Comparison of ENCODE assay signal across 1 cellular context in the genomic region with DNA sequence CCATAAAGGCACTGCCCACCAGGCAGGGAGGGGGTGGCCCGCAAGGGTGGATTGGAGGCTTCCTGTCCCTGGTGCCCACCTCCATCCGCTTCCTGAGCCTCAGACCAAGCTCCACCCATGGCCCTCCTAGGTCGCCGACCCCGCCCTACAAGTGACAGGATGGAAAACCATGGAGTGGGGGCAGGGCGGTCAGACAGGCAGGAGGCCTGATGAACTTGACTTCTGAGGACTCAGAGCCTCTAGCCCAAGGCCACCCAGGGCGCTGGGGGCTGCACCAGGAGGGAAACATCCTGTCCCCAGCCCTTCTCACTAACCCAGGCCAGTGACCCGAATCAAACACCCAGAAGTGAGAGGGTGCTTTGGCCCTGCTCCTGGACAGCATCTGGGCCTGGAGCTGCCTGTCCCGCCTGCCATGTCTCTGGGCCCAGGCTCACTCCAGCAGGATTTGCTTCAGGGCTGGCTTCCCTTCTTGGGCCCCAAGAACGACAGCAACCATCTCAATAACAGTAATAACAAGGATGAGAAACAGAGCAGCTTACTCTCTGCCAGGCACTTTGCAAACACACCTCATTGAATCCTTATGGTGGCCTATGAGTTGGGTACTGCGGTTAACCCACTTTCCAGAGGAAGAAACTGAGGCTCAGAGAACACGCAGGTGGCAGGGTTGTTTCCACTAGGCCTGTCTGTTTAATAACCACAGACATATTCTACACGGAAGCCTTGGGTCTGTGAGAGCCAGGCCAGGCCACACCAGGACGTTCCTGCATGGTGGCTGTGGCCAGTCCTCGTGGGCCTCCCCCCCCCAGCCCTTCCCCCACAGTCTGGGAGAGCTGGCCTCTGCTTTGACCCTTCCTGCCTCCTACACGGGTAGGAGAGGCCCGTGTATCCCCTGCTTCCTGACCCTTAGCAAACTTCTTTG.
TF ChIP-seq lines count a peak whose summit lies in the region.

No MANE protein-coding gene starts in this region.

TF ChIP-seq in HepG2, 621 proteins besides CTCF, POLR2A, EP300 and RAD21 (continued from another document and continues in another):
- TF ChIP-seq, protein P1, sequence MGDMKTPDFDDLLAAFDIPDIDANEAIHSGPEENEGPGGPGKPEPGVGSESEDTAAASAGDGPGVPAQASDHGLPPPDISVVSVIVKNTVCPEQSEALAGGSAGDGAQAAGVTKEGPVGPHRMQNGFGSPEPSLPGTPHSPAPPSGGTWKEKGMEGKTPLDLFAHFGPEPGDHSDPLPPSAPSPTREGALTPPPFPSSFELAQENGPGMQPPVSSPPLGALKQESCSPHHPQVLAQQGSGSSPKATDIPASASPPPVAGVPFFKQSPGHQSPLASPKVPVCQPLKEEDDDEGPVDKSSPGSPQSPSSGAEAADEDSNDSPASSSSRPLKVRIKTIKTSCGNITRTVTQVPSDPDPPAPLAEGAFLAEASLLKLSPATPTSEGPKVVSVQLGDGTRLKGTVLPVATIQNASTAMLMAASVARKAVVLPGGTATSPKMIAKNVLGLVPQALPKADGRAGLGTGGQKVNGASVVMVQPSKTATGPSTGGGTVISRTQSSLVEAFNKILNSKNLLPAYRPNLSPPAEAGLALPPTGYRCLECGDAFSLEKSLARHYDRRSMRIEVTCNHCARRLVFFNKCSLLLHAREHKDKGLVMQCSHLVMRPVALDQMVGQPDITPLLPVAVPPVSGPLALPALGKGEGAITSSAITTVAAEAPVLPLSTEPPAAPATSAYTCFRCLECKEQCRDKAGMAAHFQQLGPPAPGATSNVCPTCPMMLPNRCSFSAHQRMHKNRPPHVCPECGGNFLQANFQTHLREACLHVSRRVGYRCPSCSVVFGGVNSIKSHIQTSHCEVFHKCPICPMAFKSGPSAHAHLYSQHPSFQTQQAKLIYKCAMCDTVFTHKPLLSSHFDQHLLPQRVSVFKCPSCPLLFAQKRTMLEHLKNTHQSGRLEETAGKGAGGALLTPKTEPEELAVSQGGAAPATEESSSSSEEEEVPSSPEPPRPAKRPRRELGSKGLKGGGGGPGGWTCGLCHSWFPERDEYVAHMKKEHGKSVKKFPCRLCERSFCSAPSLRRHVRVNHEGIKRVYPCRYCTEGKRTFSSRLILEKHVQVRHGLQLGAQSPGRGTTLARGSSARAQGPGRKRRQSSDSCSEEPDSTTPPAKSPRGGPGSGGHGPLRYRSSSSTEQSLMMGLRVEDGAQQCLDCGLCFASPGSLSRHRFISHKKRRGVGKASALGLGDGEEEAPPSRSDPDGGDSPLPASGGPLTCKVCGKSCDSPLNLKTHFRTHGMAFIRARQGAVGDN (CRISPR knock-in tag; IDR thresholded peaks at IDR 0.05), result peak; percentile 84
- TF ChIP-seq ZNF337 (CRISPR knock-in tag; IDR thresholded peaks at IDR 0.05; ENCODE audit: borderline replicate concordance, low read depth) (no peak; the same call in 1 of the 2 replicates), POLR2G (IDR thresholded peaks at IDR 0.05; ENCODE audit: low read depth, low read length) (peak; percentile 57; the same call in 1 of the 2 replicates), NFIC (IDR thresholded peaks at IDR 0.05; ENCODE audit: low read length) (no peak), ZNF552 (CRISPR knock-in tag; IDR thresholded peaks at IDR 0.05; ENCODE audit: borderline replicate concordance) (no peak), ZNF781 (CRISPR knock-in tag; IDR thresholded peaks at IDR 0.05; ENCODE audit: borderline replicate concordance, not compliant biosample characterization) (no peak), ZNF878 (CRISPR knock-in tag; IDR thresholded peaks at IDR 0.05) (peak; percentile 88), CBX1 (IDR thresholded peaks at IDR 0.05; ENCODE audit: low read depth) (no peak), GTF3A (CRISPR knock-in tag; conservative IDR thresholded peaks at IDR 0.05) (no peak), EEA1 (CRISPR knock-in tag; IDR thresholded peaks at IDR 0.05; ENCODE audit: borderline replicate concordance) (no peak), RFXANK (CRISPR knock-in tag; IDR thresholded peaks at IDR 0.05) (no peak), ASH2L (IDR thresholded peaks at IDR 0.05; ENCODE audit: insufficient read length, low read depth, low read length) (no peak), CBFB (CRISPR knock-in tag; IDR thresholded peaks at IDR 0.05) (no peak), ZNF468 (CRISPR knock-in tag; IDR thresholded peaks at IDR 0.05) (no peak), HNRNPLL (IDR thresholded peaks at IDR 0.05; ENCODE audit: low read depth, low read length, poor library complexity, severe bottlenecking) (no peak), SATB2 (CRISPR knock-in tag; IDR thresholded peaks at IDR 0.05) (no peak), ZSCAN29 (CRISPR knock-in tag; conservative IDR thresholded peaks at IDR 0.05) (0 out of 2 replicates have a peak, but pooled peaks have one; percentile 38), ZNF773 (CRISPR knock-in tag; IDR thresholded peaks at IDR 0.05; ENCODE audit: borderline replicate concordance) (no peak), PHF21A (CRISPR knock-in tag; IDR thresholded peaks at IDR 0.05) (peak; percentile 84), ZNF234 (CRISPR knock-in tag; conservative IDR thresholded peaks at IDR 0.05) (no peak), ZBTB7B (CRISPR knock-in tag; IDR thresholded peaks at IDR 0.05) (peak; percentile 83), PTBP1 (IDR thresholded peaks at IDR 0.05; ENCODE audit: low read depth, low read length, poor library complexity, severe bottlenecking) (no peak), PHF20 (CRISPR knock-in tag; IDR thresholded peaks at IDR 0.05) (peak; percentile 49; the same call in 1 of the 2 replicates), U2AF2 (IDR thresholded peaks at IDR 0.05; ENCODE audit: low read depth, low read length) (no peak), ZNF432 (CRISPR knock-in tag; IDR thresholded peaks at IDR 0.05; ENCODE audit: borderline replicate concordance) (no peak), SOX6 (IDR thresholded peaks at IDR 0.05) (no peak), SOX6 (CRISPR knock-in tag; IDR thresholded peaks at IDR 0.05) (peak; percentile 74), ZFP1 (CRISPR knock-in tag; IDR thresholded peaks at IDR 0.05) (0 out of 2 replicates have a peak, but pooled peaks have one; percentile 57)
- TF ChIP-seq, protein P2, sequence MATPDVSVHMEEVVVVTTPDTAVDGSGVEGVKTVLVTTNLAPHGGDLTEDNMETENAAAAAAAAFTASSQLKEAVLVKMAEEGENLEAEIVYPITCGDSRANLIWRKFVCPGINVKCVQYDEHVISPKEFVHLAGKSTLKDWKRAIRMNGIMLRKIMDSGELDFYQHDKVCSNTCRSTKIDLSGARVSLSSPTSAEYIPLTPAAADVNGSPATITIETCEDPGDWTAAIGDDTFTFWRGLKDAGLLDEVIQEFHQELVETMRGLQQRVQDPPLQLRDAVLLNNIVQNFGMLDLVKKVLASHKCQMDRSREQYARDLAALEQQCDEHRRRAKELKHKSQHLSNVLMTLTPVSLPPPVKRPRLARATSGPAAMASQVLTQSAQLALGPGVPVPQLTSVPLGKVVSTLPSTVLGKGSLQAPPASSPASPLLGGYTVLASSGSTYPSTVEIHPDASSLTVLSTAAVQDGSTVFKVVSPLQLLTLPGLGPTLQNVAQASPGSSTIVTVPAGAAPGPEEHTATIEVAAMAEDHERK (CRISPR knock-in tag; IDR thresholded peaks at IDR 0.05; ENCODE audit: low read depth), result no peak
- TF ChIP-seq, protein P3, sequence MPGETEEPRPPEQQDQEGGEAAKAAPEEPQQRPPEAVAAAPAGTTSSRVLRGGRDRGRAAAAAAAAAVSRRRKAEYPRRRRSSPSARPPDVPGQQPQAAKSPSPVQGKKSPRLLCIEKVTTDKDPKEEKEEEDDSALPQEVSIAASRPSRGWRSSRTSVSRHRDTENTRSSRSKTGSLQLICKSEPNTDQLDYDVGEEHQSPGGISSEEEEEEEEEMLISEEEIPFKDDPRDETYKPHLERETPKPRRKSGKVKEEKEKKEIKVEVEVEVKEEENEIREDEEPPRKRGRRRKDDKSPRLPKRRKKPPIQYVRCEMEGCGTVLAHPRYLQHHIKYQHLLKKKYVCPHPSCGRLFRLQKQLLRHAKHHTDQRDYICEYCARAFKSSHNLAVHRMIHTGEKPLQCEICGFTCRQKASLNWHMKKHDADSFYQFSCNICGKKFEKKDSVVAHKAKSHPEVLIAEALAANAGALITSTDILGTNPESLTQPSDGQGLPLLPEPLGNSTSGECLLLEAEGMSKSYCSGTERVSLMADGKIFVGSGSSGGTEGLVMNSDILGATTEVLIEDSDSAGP (CRISPR knock-in tag; IDR thresholded peaks at IDR 0.05; ENCODE audit: borderline replicate concordance), result peak; percentile 78; the same call in 1 of the 2 replicates
- TF ChIP-seq, protein P4, sequence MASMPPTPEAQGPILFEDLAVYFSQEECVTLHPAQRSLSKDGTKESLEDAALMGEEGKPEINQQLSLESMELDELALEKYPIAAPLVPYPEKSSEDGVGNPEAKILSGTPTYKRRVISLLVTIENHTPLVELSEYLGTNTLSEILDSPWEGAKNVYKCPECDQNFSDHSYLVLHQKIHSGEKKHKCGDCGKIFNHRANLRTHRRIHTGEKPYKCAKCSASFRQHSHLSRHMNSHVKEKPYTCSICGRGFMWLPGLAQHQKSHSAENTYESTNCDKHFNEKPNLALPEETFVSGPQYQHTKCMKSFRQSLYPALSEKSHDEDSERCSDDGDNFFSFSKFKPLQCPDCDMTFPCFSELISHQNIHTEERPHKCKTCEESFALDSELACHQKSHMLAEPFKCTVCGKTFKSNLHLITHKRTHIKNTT (CRISPR knock-in tag; IDR thresholded peaks at IDR 0.05), result no peak
- TF ChIP-seq, protein P5, sequence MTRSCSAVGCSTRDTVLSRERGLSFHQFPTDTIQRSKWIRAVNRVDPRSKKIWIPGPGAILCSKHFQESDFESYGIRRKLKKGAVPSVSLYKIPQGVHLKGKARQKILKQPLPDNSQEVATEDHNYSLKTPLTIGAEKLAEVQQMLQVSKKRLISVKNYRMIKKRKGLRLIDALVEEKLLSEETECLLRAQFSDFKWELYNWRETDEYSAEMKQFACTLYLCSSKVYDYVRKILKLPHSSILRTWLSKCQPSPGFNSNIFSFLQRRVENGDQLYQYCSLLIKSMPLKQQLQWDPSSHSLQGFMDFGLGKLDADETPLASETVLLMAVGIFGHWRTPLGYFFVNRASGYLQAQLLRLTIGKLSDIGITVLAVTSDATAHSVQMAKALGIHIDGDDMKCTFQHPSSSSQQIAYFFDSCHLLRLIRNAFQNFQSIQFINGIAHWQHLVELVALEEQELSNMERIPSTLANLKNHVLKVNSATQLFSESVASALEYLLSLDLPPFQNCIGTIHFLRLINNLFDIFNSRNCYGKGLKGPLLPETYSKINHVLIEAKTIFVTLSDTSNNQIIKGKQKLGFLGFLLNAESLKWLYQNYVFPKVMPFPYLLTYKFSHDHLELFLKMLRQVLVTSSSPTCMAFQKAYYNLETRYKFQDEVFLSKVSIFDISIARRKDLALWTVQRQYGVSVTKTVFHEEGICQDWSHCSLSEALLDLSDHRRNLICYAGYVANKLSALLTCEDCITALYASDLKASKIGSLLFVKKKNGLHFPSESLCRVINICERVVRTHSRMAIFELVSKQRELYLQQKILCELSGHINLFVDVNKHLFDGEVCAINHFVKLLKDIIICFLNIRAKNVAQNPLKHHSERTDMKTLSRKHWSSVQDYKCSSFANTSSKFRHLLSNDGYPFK (CRISPR knock-in tag; IDR thresholded peaks at IDR 0.05; ENCODE audit: borderline replicate concordance), result peak; percentile 49; the same call in 1 of the 2 replicates
- TF ChIP-seq, protein P6, sequence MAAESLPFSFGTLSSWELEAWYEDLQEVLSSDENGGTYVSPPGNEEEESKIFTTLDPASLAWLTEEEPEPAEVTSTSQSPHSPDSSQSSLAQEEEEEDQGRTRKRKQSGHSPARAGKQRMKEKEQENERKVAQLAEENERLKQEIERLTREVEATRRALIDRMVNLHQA (CRISPR knock-in tag; IDR thresholded peaks at IDR 0.05), result no peak
- TF ChIP-seq, protein P7, sequence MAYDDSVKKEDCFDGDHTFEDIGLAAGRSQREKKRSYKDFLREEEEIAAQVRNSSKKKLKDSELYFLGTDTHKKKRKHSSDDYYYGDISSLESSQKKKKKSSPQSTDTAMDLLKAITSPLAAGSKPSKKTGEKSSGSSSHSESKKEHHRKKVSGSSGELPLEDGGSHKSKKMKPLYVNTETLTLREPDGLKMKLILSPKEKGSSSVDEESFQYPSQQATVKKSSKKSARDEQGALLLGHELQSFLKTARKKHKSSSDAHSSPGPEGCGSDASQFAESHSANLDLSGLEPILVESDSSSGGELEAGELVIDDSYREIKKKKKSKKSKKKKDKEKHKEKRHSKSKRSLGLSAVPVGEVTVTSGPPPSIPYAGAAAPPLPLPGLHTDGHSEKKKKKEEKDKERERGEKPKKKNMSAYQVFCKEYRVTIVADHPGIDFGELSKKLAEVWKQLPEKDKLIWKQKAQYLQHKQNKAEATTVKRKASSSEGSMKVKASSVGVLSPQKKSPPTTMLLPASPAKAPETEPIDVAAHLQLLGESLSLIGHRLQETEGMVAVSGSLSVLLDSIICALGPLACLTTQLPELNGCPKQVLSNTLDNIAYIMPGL (CRISPR knock-in tag; IDR thresholded peaks at IDR 0.05; ENCODE audit: borderline replicate concordance in 1 of 2, low read depth in 1 of 2), result peak in 1 of 2 experiments; percentile 81; a peak in 2 of 4 replicates
- TF ChIP-seq, protein P8, sequence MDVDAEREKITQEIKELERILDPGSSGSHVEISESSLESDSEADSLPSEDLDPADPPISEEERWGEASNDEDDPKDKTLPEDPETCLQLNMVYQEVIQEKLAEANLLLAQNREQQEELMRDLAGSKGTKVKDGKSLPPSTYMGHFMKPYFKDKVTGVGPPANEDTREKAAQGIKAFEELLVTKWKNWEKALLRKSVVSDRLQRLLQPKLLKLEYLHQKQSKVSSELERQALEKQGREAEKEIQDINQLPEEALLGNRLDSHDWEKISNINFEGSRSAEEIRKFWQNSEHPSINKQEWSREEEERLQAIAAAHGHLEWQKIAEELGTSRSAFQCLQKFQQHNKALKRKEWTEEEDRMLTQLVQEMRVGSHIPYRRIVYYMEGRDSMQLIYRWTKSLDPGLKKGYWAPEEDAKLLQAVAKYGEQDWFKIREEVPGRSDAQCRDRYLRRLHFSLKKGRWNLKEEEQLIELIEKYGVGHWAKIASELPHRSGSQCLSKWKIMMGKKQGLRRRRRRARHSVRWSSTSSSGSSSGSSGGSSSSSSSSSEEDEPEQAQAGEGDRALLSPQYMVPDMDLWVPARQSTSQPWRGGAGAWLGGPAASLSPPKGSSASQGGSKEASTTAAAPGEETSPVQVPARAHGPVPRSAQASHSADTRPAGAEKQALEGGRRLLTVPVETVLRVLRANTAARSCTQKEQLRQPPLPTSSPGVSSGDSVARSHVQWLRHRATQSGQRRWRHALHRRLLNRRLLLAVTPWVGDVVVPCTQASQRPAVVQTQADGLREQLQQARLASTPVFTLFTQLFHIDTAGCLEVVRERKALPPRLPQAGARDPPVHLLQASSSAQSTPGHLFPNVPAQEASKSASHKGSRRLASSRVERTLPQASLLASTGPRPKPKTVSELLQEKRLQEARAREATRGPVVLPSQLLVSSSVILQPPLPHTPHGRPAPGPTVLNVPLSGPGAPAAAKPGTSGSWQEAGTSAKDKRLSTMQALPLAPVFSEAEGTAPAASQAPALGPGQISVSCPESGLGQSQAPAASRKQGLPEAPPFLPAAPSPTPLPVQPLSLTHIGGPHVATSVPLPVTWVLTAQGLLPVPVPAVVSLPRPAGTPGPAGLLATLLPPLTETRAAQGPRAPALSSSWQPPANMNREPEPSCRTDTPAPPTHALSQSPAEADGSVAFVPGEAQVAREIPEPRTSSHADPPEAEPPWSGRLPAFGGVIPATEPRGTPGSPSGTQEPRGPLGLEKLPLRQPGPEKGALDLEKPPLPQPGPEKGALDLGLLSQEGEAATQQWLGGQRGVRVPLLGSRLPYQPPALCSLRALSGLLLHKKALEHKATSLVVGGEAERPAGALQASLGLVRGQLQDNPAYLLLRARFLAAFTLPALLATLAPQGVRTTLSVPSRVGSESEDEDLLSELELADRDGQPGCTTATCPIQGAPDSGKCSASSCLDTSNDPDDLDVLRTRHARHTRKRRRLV (CRISPR knock-in tag; IDR thresholded peaks at IDR 0.05), result no peak
- TF ChIP-seq, protein P9, sequence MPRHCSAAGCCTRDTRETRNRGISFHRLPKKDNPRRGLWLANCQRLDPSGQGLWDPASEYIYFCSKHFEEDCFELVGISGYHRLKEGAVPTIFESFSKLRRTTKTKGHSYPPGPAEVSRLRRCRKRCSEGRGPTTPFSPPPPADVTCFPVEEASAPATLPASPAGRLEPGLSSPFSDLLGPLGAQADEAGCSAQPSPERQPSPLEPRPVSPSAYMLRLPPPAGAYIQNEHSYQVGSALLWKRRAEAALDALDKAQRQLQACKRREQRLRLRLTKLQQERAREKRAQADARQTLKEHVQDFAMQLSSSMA (CRISPR knock-in tag; IDR thresholded peaks at IDR 0.05), result no peak
